ENCODE assay signal across 30 cellular contexts in genomic region chr19:40337107-40337506, GRCh38. TPM values are rescaled to one million over a fixed set of nuclear protein-coding genes. Genes with fewer than 3 reads are reported as not detected.
"Had no signal": no experiment of that assay in that cellular context is flagged by ENCODE, and none has a peak within 500 bp of the region (broad histone marks: within the 10 kb centered on the region; RNA-seq: fewer than 3 reads in every experiment).

No MANE protein-coding gene starts in this region.

- H3K4me3 Mint-ChIP-seq: naive thymus-derived CD4-positive, alpha-beta T cell; natural killer cell; nephron; neural progenitor cell; stimulated activated effector memory CD8-positive, alpha-beta T cell treated with anti-CD3 and anti-CD28 coated beads, Interleukin-12 subunit alpha, Interleukin-12 subunit beta, amount 100 ng/mL, for 72 hours; stimulated activated naive B cell treated with anti-CD40 and anti-IgM and Interleukin-4, amounts not matched to agents 10 μg/mL and 1 μg/mL and 100 μg/mL, for 72 hours; stimulated activated naive CD8-positive, alpha-beta T cell treated with anti-CD3 and anti-CD28 coated beads, Interleukin-15, Interleukin-2, amounts not matched to agents 100 ng/mL and 50 ng/mL, for 24 hours had no signal

- H3K27ac Mint-ChIP-seq: naive thymus-derived CD4-positive, alpha-beta T cell; natural killer cell; nephron; neural progenitor cell; progenitor cell of endocrine pancreas; stimulated activated effector memory CD8-positive, alpha-beta T cell treated with anti-CD3 and anti-CD28 coated beads, Interleukin-12 subunit alpha, Interleukin-12 subunit beta, amount 100 ng/mL, for 72 hours; stimulated activated naive B cell treated with anti-CD40 and anti-IgM and Interleukin-4, amounts not matched to agents 10 μg/mL and 1 μg/mL and 100 μg/mL, for 72 hours; stimulated activated naive CD8-positive, alpha-beta T cell treated with anti-CD3 and anti-CD28 coated beads, Interleukin-15, Interleukin-2, amounts not matched to agents 100 ng/mL and 50 ng/mL, for 24 hours had no signal

- H3K36me3 Mint-ChIP-seq: natural killer cell had no signal

- H3K27me3 ChIP-seq: neural progenitor cell, right lobe of liver, sigmoid colon, stomach, thyroid gland, tibial nerve, upper lobe of left lung, vagina had no signal

- H3K4me2 ChIP-seq: neural progenitor cell, smooth muscle cell had no signal

- H3K27ac ChIP-seq: neural progenitor cell, parathyroid adenoma, psoas muscle, right lobe of liver, sigmoid colon, skin epidermis, stomach, thoracic aorta, thyroid gland, tibial nerve, upper lobe of left lung, vagina had no signal

- H3K4me3 ChIP-seq: neural progenitor cell, psoas muscle, right lobe of liver, sigmoid colon, skin epidermis, smooth muscle cell, stomach, thoracic aorta, thyroid gland, tibial nerve, upper lobe of left lung, vagina had no signal

- ATAC-seq: naive thymus-derived CD4-positive, alpha-beta T cell; natural killer cell; psoas muscle; right cardiac atrium; right lobe of liver; stimulated activated effector memory CD8-positive, alpha-beta T cell treated with anti-CD3 and anti-CD28 coated beads, Interleukin-12 subunit alpha, Interleukin-12 subunit beta, amount 100 ng/mL, for 72 hours; stimulated activated naive B cell treated with anti-CD40 and anti-IgM and Interleukin-4, amounts not matched to agents 10 μg/mL and 1 μg/mL and 100 μg/mL, for 72 hours had no signal

- H3K36me3 ChIP-seq: neural progenitor cell had no signal

- H3K4me1 Mint-ChIP-seq: natural killer cell, neural progenitor cell had no signal

- H3K4me1 ChIP-seq: neural progenitor cell, right lobe of liver, thyroid gland, tibial nerve, vagina had no signal

- DNase-seq: naive thymus-derived CD4-positive, alpha-beta T cell; natural killer cell; occipital lobe; psoas muscle; right cardiac atrium; right lobe of liver; sigmoid colon; stimulated activated CD4-positive, alpha-beta T cell treated with anti-CD3 and anti-CD28 coated beads, Interleukin-15, amount 100 ng/mL, for 24 hours; stimulated activated CD4-positive, alpha-beta T cell treated with anti-CD3 and anti-CD28 coated beads, Interleukin-2, amount 100 ng/mL, for 24 hours; stimulated activated CD4-positive, alpha-beta T cell treated with anti-CD3 and anti-CD28 coated beads, Interleukin-2, amount 100 ng/mL, for 48 hours; stimulated activated CD4-positive, alpha-beta T cell treated with anti-CD3 and anti-CD28 coated beads, Interleukin-4, amount 100 ng/mL, for 24 hours; stimulated activated naive B cell treated with anti-CD40 and anti-IgM and Interleukin-4, amounts not matched to agents 10 μg/mL and 1 μg/mL and 100 μg/mL, for 72 hours; stimulated activated naive CD4-positive, alpha-beta T cell treated with Interleukin-2 at 50 U/mL for 16 hours; stomach; thyroid gland; trophoblast cell; upper lobe of left lung had no signal

- H3K27me3 Mint-ChIP-seq: naive thymus-derived CD4-positive, alpha-beta T cell; progenitor cell of endocrine pancreas; stimulated activated naive B cell treated with anti-CD40 and anti-IgM and Interleukin-4, amounts not matched to agents 10 μg/mL and 1 μg/mL and 100 μg/mL, for 72 hours; stimulated activated naive CD8-positive, alpha-beta T cell treated with anti-CD3 and anti-CD28 coated beads, Interleukin-15, Interleukin-2, amounts not matched to agents 100 ng/mL and 50 ng/mL, for 24 hours had no signal

- H3K9me3 ChIP-seq: psoas muscle, right lobe of liver, sigmoid colon, stomach, thoracic aorta, thyroid gland, tibial nerve, upper lobe of left lung, vagina had no signal

- H2AFZ ChIP-seq: neural progenitor cell, parathyroid adenoma had no signal

- H3K9me3 Mint-ChIP-seq: naive thymus-derived CD4-positive, alpha-beta T cell; natural killer cell; nephron; neural progenitor cell; stimulated activated effector memory CD8-positive, alpha-beta T cell treated with anti-CD3 and anti-CD28 coated beads, Interleukin-12 subunit alpha, Interleukin-12 subunit beta, amount 100 ng/mL, for 72 hours; stimulated activated naive B cell treated with anti-CD40 and anti-IgM and Interleukin-4, amounts not matched to agents 10 μg/mL and 1 μg/mL and 100 μg/mL, for 72 hours; stimulated activated naive CD8-positive, alpha-beta T cell treated with anti-CD3 and anti-CD28 coated beads, Interleukin-15, Interleukin-2, amounts not matched to agents 100 ng/mL and 50 ng/mL, for 24 hours had no signal

RNA-seq across cellular contexts. Expression of gene HIPK4, which starts 52.9 kb away (rescaled TPM):
- total RNA-seq: progenitor cell of endocrine pancreas, renal cortical epithelial cell, smooth muscle cell, stomach, thoracic aorta had no signal
- polyA plus RNA-seq: naive thymus-derived CD4-positive, alpha-beta T cell; neural cell had no signal
